8 cellular contexts compared by ENCODE assay signal in the genomic region with DNA sequence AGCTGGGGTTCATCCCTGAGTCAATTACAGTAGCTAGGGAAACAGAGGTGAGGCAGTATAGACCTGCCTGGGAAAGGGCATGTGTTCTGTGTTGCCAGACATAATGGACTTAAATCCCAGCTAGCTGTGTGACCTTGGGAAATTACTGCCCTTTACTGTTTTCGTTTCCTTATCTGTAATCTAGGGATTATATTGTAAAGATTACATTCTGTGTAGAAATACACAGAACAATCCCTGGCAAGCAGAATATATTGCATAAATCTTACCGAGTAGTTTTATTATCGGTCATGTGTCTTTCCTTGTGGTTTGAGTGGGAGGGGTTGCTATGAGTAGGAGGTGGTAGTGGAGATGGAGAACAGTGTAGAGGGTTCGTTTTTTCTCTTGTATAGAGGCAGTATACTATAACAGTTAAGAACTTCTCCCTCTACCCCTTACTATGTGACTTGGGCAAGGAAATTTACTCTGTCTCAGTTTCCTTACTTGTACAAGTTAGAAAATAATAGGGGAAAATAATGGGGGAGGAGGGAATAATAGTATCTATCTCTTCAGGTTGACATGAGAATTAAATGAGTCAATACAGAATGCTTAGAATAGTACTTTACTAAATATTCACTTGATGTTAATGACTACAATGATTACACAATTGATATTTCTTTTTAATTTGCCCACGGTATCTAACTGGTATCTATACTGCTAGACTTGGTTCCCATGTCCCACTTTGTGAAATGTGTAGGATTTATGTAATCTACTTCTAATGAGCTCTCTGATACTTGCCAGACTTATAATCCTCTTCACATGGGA. TPM values are rescaled to one million over a fixed set of nuclear protein-coding genes. Genes with fewer than 3 reads are reported as not detected.
DNase-seq lines count a peak whose midpoint lies in the region; ATAC-seq and TF ChIP-seq lines count a peak whose summit lies in the region.

No MANE protein-coding gene starts in this region.

- no peak overlapping the region for H3K4me3 ChIP-seq in DND-41 (ENCODE audit: low read depth in 1 of 2, low read length in 2 of 2)

- no peaks in the 10 kb centered on the region for H3K9me3 Mint-ChIP-seq in central memory CD8-positive, alpha-beta T cell

- H3K79me2 ChIP-seq in DND-41 (ENCODE audit: insufficient read depth, low read length): no peaks in the 10 kb centered on the region

- no peak for DNase-seq in DND-41
- DNase-seq in HT1080 (ENCODE audit: low read depth): peak; percentile 23
- DNase-seq in central memory CD8-positive, alpha-beta T cell (ENCODE audit: low spot score in 2 of 2): no peak
- DNase-seq in DMS79 treated with DMSO at 0.1 percent for 48 hours (lab: John Stamatoyannopoulos, UW): no peak
- no peak for DNase-seq in retina
- DNase-seq in NCI-H2107 treated with DMSO at 0.1 percent for 48 hours (lab: John Stamatoyannopoulos, UW; ENCODE audit: unreplicated experiment): no peak
- no peak for DNase-seq in epidermal melanocyte (ENCODE audit: insufficient read length, low spot score)

- TF ChIP-seq CTCF in DND-41 (IDR thresholded peaks at IDR 0.05; ENCODE audit: borderline replicate concordance, extremely low read depth, low read length, poor library complexity, severe bottlenecking): no peak

- H3K4me1 Mint-ChIP-seq in central memory CD8-positive, alpha-beta T cell: peaks cover 6% of the 10 kb centered on the region

- H3K27ac ChIP-seq in DND-41 (ENCODE audit: low read length): no peak overlapping the region

- H3K27ac Mint-ChIP-seq in central memory CD8-positive, alpha-beta T cell (ENCODE audit: low read depth): no peak overlapping the region

- no peaks in the 10 kb centered on the region for H3K4me1 ChIP-seq in DND-41 (ENCODE audit: insufficient read depth, low read length)

- H4K20me1 ChIP-seq in DND-41 (ENCODE audit: insufficient read depth, low read length): no peaks in the 10 kb centered on the region

- H2AFZ ChIP-seq in DND-41 (ENCODE audit: low read depth, low read length): no peak overlapping the region

- no peaks in the 10 kb centered on the region for H3K9me3 ChIP-seq in DND-41 (ENCODE audit: insufficient read depth, low read length, severe bottlenecking)

- no peaks in the 10 kb centered on the region for H3K27me3 Mint-ChIP-seq in central memory CD8-positive, alpha-beta T cell

- H3K9ac ChIP-seq in DND-41 (ENCODE audit: low read depth, low read length): no peak overlapping the region

- no peaks in the 10 kb centered on the region for H3K36me3 ChIP-seq in DND-41 (ENCODE audit: insufficient read depth, low read length)

- no peak overlapping the region for H3K4me2 ChIP-seq in DND-41 (ENCODE audit: insufficient read depth, low read length)

- 0 out of 3 replicates have a peak, but pooled peaks have one; percentile 39 for ATAC-seq in DND-41 (ENCODE audit: insufficient read depth, low read depth)
- peak; percentile 72 for ATAC-seq in GM21515 (IDR thresholded peaks at IDR 0.05; ENCODE audit: unreplicated experiment)
- ATAC-seq in central memory CD8-positive, alpha-beta T cell (replicated peaks; ENCODE audit: extremely low read depth, poor library complexity, severe bottlenecking): peak; percentile 36

- peaks cover 2% of the 10 kb centered on the region for H3K36me3 Mint-ChIP-seq in central memory CD8-positive, alpha-beta T cell (ENCODE audit: insufficient read depth)

- H3K4me3 Mint-ChIP-seq in central memory CD8-positive, alpha-beta T cell: no peak overlapping the region

- H3K27me3 ChIP-seq in DND-41 (ENCODE audit: insufficient read depth, low read length, poor library complexity): no peaks in the 10 kb centered on the region

RNA-seq across cellular contexts. Expression of a gene that starts 7.1 kb away (rescaled TPM):
- 10.9 and 14.8 TPM in 2 replicates for total RNA-seq in HT1080 (2014; rRNA removed; shearing (Covaris generic))
- polyA plus RNA-seq in HT1080 (2015; cell fraction: cytosol; rRNA removed): 7.5 and 10.7 TPM in 2 replicates
- 23.2 and 31.6 TPM in 2 replicates for polyA plus RNA-seq in HT1080 (2015; cell fraction: nucleus; rRNA removed)
